In genomic region chr15:83011271-83012037, GRCh38 we compare ENCODE assay signal across 8 cellular contexts.
A peak's percentile ranks its signal among the peaks of the same experiment; 100 is the strongest.
DNase-seq lines count a peak whose midpoint lies in the region; ATAC-seq and TF ChIP-seq lines count a peak whose summit lies in the region.

TSS of gene C15orf40 (minus strand) at chr15:83011639. CDS start at chr15:83011607, 32 bp downstream.

- peak; percentile 87 for ATAC-seq in HG03175 (IDR thresholded peaks at IDR 0.05; ENCODE audit: unreplicated experiment)

- in situ Hi-C loops in GM18951 (cut with MboI; ENCODE audit: low sequenced_read_pairs, unreplicated experiment) = no loop called here

- peak; percentile 92 for TF ChIP-seq POLR2A in GM18951 (IDR thresholded peaks at IDR 0.05; ENCODE audit: extremely low read depth, insufficient read depth, insufficient read length)

- peak; percentile 61 for TF ChIP-seq CTCF in AG10803 (conservative IDR thresholded peaks at IDR 0.05; ENCODE audit: low read length)

- DNase-seq in AG10803 (ENCODE audit: low read depth) (peak; percentile 88), NCI-H2227 (lab: John Stamatoyannopoulos, UW; ENCODE audit: unreplicated experiment) (peak; percentile 91), caudate nucleus (lab: John Stamatoyannopoulos, UW) (peak in 60 of 61 donors; percentile 21 to 94 (median 83)), inferior parietal cortex (ENCODE audit: extremely low spot score) (peak; percentile 93)
- DNase-seq in activated CD4-positive, CD25-positive, alpha-beta regulatory T cell (lab: John Stamatoyannopoulos, UW) = peak; percentile 58 to 77 (median 68)
- peak; percentile 69 to 79 for DNase-seq in stimulated activated CD4-positive, alpha-beta T cell treated with anti-CD3 and anti-CD28 coated beads, Interleukin-12 subunit alpha, Interleukin-12 subunit beta, amount 100 ng/mL, for 24 hours (ENCODE audit: low read depth in 2 of 2)

- peak within 1 kb of the TSS; percentile 84 for H3K27ac ChIP-seq in caudate nucleus (ENCODE audit: low read depth, low read length)

- H3K4me3 ChIP-seq in AG10803 (ENCODE audit: low read length) = peak within 1 kb of the TSS; percentile 99

Comparison
In these comparisons a context has a peak if more than half of its experiments do, and no peak if none do; other contexts are left out.
1. Peak in every context shown above with its lines: DNase-seq, ATAC-seq, H3K4me3 ChIP-seq and H3K27ac ChIP-seq.